Comparison of ENCODE assay signal across 8 cellular contexts in genomic region chr7:99040104-99040958, GRCh38.
A peak's percentile ranks its signal among the peaks of the same experiment; 100 is the strongest.
DNase-seq lines count a peak whose midpoint lies in the region; ATAC-seq, FAIRE-seq and TF ChIP-seq lines count a peak whose summit lies in the region.

No MANE protein-coding gene starts in this region.

- intact Hi-C loops in HepG2 (cut with micrococcal nuclease; ENCODE audit: unreplicated experiment) = loop anchor here (1.0 to 5.0 kb wide), 4 partner anchors 102 to 273 kb away; partner anchors contain the start of gene SMURF1

- no peaks in the 10 kb centered on the region for H3K9me3 Mint-ChIP-seq in activated CD4-positive, alpha-beta T cell treated with anti-CD3 and anti-CD28 coated beads, Interleukin-2, amount 10 ng/mL, durations not matched to agents 7 days and 5 days

- no peak overlapping the region for H3K4me2 ChIP-seq in HepG2 (ENCODE audit: low read depth, low read length)

- 84% methylated on average over 30 of the region's 31 CpGs for WGBS in HepG2 (ENCODE audit: low lambda C conversion rate)

- no peak overlapping the region for H3K27ac ChIP-seq in HepG2 (ENCODE audit: extremely low read length, insufficient read depth, low read length)

- TF ChIP-seq EP300 in HepG2 (IDR thresholded peaks at IDR 0.05; ENCODE audit: low read depth in 2 of 2, low read length in 2 of 2) (no peak), HepG2 (CRISPR knock-in tag; IDR thresholded peaks at IDR 0.05; ENCODE audit: borderline replicate concordance) (no peak)

- H2AFZ ChIP-seq in HepG2 (ENCODE audit: low read length) = no peak overlapping the region

- ATAC-seq in HepG2 = peak; percentile 88
- ATAC-seq in HG03565 (IDR thresholded peaks at IDR 0.05; ENCODE audit: unreplicated experiment) = no peak

- H3K9me3 ChIP-seq in HepG2 (ENCODE audit: low read length) = no peaks in the 10 kb centered on the region

- CTCF ChIA-PET in activated CD4-positive, alpha-beta T cell treated with anti-CD3 and anti-CD28 coated beads, Interleukin-2, amount 10 ng/mL, durations not matched to agents 7 days and 5 days (lab: Charles Lee) = interaction anchor here (1.0 to 1.7 kb wide), 2 partner anchors 9 to 232 kb away, joined by 3 read pairs; partner anchors contain the start of gene MYH16
- CTCF ChIA-PET in HepG2 (lab: Yijun Ruan, JAX; ENCODE audit: low intra/inter-chr PET ratio, low total read pairs) = interaction anchor here (1.0 to 3.2 kb wide), 3 partner anchors 177 to 273 kb away, joined by 3 to 29 read pairs (median 4); no protein-coding TSS in a partner anchor

- peaks cover 26% of the 10 kb centered on the region for H3K4me1 ChIP-seq in HepG2 (ENCODE audit: insufficient read depth, low read length)

- peaks cover 23 to 68% of the 10 kb centered on the region in 2 experiments for H3K36me3 ChIP-seq in HepG2 (replicated peaks in 1 of 2; ENCODE audit: control insufficient read depth in 1 of 2, insufficient read depth in 2 of 2, low read length in 2 of 2)

- no TSS peak for BruUV-seq in HepG2 (replicated peaks; lab: Mats Ljungman, UMichigan)

- peaks cover 52% of the 10 kb centered on the region for H3K36me3 Mint-ChIP-seq in activated CD4-positive, alpha-beta T cell treated with anti-CD3 and anti-CD28 coated beads, Interleukin-2, amount 10 ng/mL, durations not matched to agents 7 days and 5 days (ENCODE audit: low read depth)

- no peak for TF ChIP-seq POLR2A in HepG2 (IDR thresholded peaks at IDR 0.05; ENCODE audit: insufficient read depth in 1 of 2, low read depth in 2 of 2, low read length in 2 of 2)

- H3K9ac ChIP-seq in HepG2 (ENCODE audit: insufficient read depth, low read depth, low read length) = no peak overlapping the region

- DNase-seq in ACHN (peak; percentile 87), GM19240 (ENCODE audit: insufficient read length, low spot score) (peak; percentile 41), NCI-H2227 treated with DMSO at 0.1 percent for 48 hours (lab: John Stamatoyannopoulos, UW) (peak; percentile 82), dedifferentiated amniotic fluid mesenchymal stem cell (ENCODE audit: extremely low spot score) (peak; percentile 84), HepG2 (ENCODE audit: low spot score) (peak; percentile 79)
- DNase-seq in activated CD4-positive, alpha-beta T cell treated with anti-CD3 and anti-CD28 coated beads, Interleukin-2, amount 10 ng/mL, durations not matched to agents 7 days and 5 days = peak; percentile 72
- peak; percentile 50 for DNase-seq in stimulated activated CD4-positive, alpha-beta T cell treated with anti-CD3 and anti-CD28 coated beads, Interleukin-4, amount 100 ng/mL, for 1 hour

- peak; percentile 92 for TF ChIP-seq CTCF in HepG2 (CRISPR knock-in tag; IDR thresholded peaks at IDR 0.05)

- in situ Hi-C loops in ACHN (cut with HindIII; ENCODE audit: low pct_ligation_motif_present, low pct_unique_long_range_greater_than_20kb, low sequenced_read_pairs) = no loop called here
- in situ Hi-C loops in HepG2 (cut with HindIII; ENCODE audit: extremely low pct_ligation_motif_present, low pct_unique_long_range_greater_than_20kb) = loop anchor here (5.0 kb wide), 3 partner anchors 102 to 272 kb away; partner anchors contain the start of gene SMURF1

- H3K27me3 Mint-ChIP-seq in activated CD4-positive, alpha-beta T cell treated with anti-CD3 and anti-CD28 coated beads, Interleukin-2, amount 10 ng/mL, durations not matched to agents 7 days and 5 days = no peaks in the 10 kb centered on the region

- POLR2A ChIA-PET in activated CD4-positive, alpha-beta T cell treated with anti-CD3 and anti-CD28 coated beads, Interleukin-2, amount 10 ng/mL, durations not matched to agents 7 days and 5 days (lab: Charles Lee) = no interaction called here
- POLR2A ChIA-PET in HepG2 (lab: Yijun Ruan, JAX) = interaction anchor here (1.0 kb wide), 1 partner anchor 227 kb away, joined by 3 read pairs; no protein-coding TSS in a partner anchor

- peak; percentile 91 for TF ChIP-seq RAD21 in HepG2 (CRISPR knock-in tag; IDR thresholded peaks at IDR 0.05)

- peak; percentile 80 for FAIRE-seq in HepG2 (lab: Jason Lieb, UNC)

- no peak overlapping the region for H3K4me3 ChIP-seq in HepG2 (replicated peaks in 1 of 3; ENCODE audit: insufficient read depth in 1 of 3, low read depth in 2 of 3, low read length in 3 of 3)

- H3K27me3 ChIP-seq in HepG2 (ENCODE audit: control insufficient read depth in 1 of 2, insufficient read depth in 2 of 2, low read length in 2 of 2) = no peaks in the 10 kb centered on the region

- H4K20me1 ChIP-seq in HepG2 (ENCODE audit: insufficient read depth, low read length) = no peaks in the 10 kb centered on the region

- H3K27ac Mint-ChIP-seq in activated CD4-positive, alpha-beta T cell treated with anti-CD3 and anti-CD28 coated beads, Interleukin-2, amount 10 ng/mL, durations not matched to agents 7 days and 5 days = peak overlapping the region; percentile 31

- no peak overlapping the region for H3K4me3 Mint-ChIP-seq in activated CD4-positive, alpha-beta T cell treated with anti-CD3 and anti-CD28 coated beads, Interleukin-2, amount 10 ng/mL, durations not matched to agents 7 days and 5 days

- no peaks in the 10 kb centered on the region for H3K79me2 ChIP-seq in HepG2 (ENCODE audit: insufficient read depth, low read length)

- H3K4me1 Mint-ChIP-seq in activated CD4-positive, alpha-beta T cell treated with anti-CD3 and anti-CD28 coated beads, Interleukin-2, amount 10 ng/mL, durations not matched to agents 7 days and 5 days = no peaks in the 10 kb centered on the region

TF ChIP-seq in HepG2, 621 proteins besides CTCF, POLR2A, EP300 and RAD21 (continues in another document):
- TF ChIP-seq CREBL2 (CRISPR knock-in tag; IDR thresholded peaks at IDR 0.05; ENCODE audit: borderline replicate concordance) (0 out of 2 replicates have a peak, but pooled peaks have one; percentile 51), ZNF180 (CRISPR knock-in tag; IDR thresholded peaks at IDR 0.05; ENCODE audit: borderline replicate concordance, low read depth) (no peak), ZNF574 (CRISPR knock-in tag; IDR thresholded peaks at IDR 0.05) (peak; percentile 18; the same call in 1 of the 2 replicates), HES4 (CRISPR knock-in tag; IDR thresholded peaks at IDR 0.05; ENCODE audit: borderline replicate concordance) (no peak), ZNF790 (CRISPR knock-in tag; IDR thresholded peaks at IDR 0.05; ENCODE audit: borderline replicate concordance) (no peak), ZNF510 (CRISPR knock-in tag; IDR thresholded peaks at IDR 0.05; ENCODE audit: low read depth) (no peak), ZNF567 (CRISPR knock-in tag; IDR thresholded peaks at IDR 0.05; ENCODE audit: borderline replicate concordance) (no peak), SYNCRIP (IDR thresholded peaks at IDR 0.05; ENCODE audit: insufficient read depth, low read depth, low read length) (no peak), ZSCAN22 (CRISPR knock-in tag; IDR thresholded peaks at IDR 0.05) (no peak), SP5 (CRISPR knock-in tag; IDR thresholded peaks at IDR 0.05; ENCODE audit: borderline replicate concordance, low read depth) (0 out of 2 replicates have a peak, but pooled peaks have one; percentile 10), ARID3A (IDR thresholded peaks at IDR 0.05; ENCODE audit: low read depth, low read length) (no peak), FOXA1 (IDR thresholded peaks at IDR 0.05) (no peak), FOXA1 (CRISPR knock-in tag; IDR thresholded peaks at IDR 0.05) (no peak), HOXA5 (CRISPR knock-in tag; IDR thresholded peaks at IDR 0.05) (no peak), SOX5 (CRISPR knock-in tag; IDR thresholded peaks at IDR 0.05; ENCODE audit: borderline replicate concordance) (no peak), TAF15 (IDR thresholded peaks at IDR 0.05; ENCODE audit: low read depth, low read length, poor library complexity, severe bottlenecking) (no peak), ZNF136 (CRISPR knock-in tag; IDR thresholded peaks at IDR 0.05; ENCODE audit: low read depth) (0 out of 2 replicates have a peak, but pooled peaks have one; percentile 59), ZNF333 (CRISPR knock-in tag; IDR thresholded peaks at IDR 0.05; ENCODE audit: borderline replicate concordance) (0 out of 2 replicates have a peak, but pooled peaks have one; percentile 37)
